14 cellular contexts compared by ENCODE assay signal in the genomic region with DNA sequence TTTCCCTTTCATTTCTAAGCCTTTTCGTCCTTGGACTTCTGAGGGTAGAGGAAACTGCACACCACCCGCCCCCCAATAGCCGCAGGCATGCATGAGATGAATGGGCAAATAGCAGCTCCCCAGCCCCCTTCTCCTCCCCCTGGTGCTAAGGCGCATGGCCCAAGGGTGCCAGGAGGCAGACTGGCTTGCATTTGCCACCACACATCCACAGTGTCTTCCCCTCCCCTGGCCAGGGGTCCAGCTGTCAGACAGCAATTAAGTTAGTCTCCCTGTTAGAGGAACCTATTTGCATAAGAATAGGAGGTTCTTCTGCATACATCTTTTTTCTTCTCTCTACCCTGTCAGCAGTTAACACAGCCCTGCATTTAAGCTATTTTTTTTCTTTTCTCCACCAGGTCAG.
"Had no signal": no experiment of that assay in that cellular context is flagged by ENCODE, and none has a peak within 500 bp of the region (broad histone marks: within the 10 kb centered on the region; RNA-seq: fewer than 3 reads in every experiment).

No MANE protein-coding gene starts in this region.

- H3K27ac ChIP-seq: foreskin keratinocyte, suprapubic skin, upper lobe of right lung had no signal

- H3K9me3 ChIP-seq: suprapubic skin, upper lobe of right lung had no signal

- H3K36me3 ChIP-seq: suprapubic skin, upper lobe of right lung had no signal

- DNase-seq: activated CD4-positive, alpha-beta memory T cell treated with anti-CD3 and anti-CD28 coated beads for 36 hours; activated gamma-delta T cell treated with Interleukin-2 at 50 U/mL for 16 hours; activated naive CD8-positive, alpha-beta T cell treated with anti-CD3 and anti-CD28 coated beads, Interleukin-2, amount 10 ng/mL, durations not matched to agents 7 days and 5 days; activated T-cell treated with anti-CD3 and anti-CD28 coated beads, Interleukin-2, amount 50 U/mL, for 48 hours; anterior cingulate cortex; foreskin keratinocyte; head of caudate nucleus; left ventricle myocardium superior; mesenchymal stem cell; stimulated activated CD4-positive, alpha-beta T cell treated with anti-CD3 and anti-CD28 coated beads, Interleukin-4, amount 100 ng/mL, for 1 hour; stimulated activated CD8-positive, alpha-beta memory T cell treated with anti-CD3 and anti-CD28 coated beads, Interleukin-4, amount 100 ng/mL, for 48 hours; stimulated activated naive CD8-positive, alpha-beta T cell treated with anti-CD3 and anti-CD28 coated beads, Interleukin-15, Interleukin-2, amounts not matched to agents 100 U/mL and 50 U/mL, for 24 hours; upper lobe of right lung had no signal

- ATAC-seq: foreskin keratinocyte; left ventricle myocardium superior; stimulated activated naive CD8-positive, alpha-beta T cell treated with anti-CD3 and anti-CD28 coated beads, Interleukin-15, Interleukin-2, amounts not matched to agents 100 U/mL and 50 U/mL, for 24 hours; upper lobe of right lung had no signal

- H3K4me3 ChIP-seq: suprapubic skin, upper lobe of right lung had no signal

- H3K27me3 ChIP-seq: foreskin keratinocyte, suprapubic skin, upper lobe of right lung had no signal

- H3K4me1 ChIP-seq: foreskin keratinocyte, suprapubic skin, upper lobe of right lung had no signal
